Comparison of ENCODE assay signal across 2 cellular contexts in genomic region chr15:67550522-67550921, GRCh38.
TF ChIP-seq lines count a peak whose summit lies in the region.

No MANE protein-coding gene starts in this region.

TF ChIP-seq in IMR-90, 13 proteins besides CTCF, POLR2A, EP300 and RAD21:
- TF ChIP-seq NFE2L2 (IDR thresholded peaks at IDR 0.05; ENCODE audit: low read depth, low read length): no peak
- TF ChIP-seq MXI1 (IDR thresholded peaks at IDR 0.05; ENCODE audit: borderline replicate concordance, low read depth, low read length): no peak
- TF ChIP-seq CEBPB (IDR thresholded peaks at IDR 0.05; ENCODE audit: low read depth, low read length): no peak
- no peak for TF ChIP-seq CHD1 (IDR thresholded peaks at IDR 0.05; ENCODE audit: low read depth, low read length)
- no peak for TF ChIP-seq FOS (IDR thresholded peaks at IDR 0.05; ENCODE audit: low read depth, low read length)
- no peak for TF ChIP-seq RCOR1 (IDR thresholded peaks at IDR 0.05; ENCODE audit: insufficient replicate concordance, low read length)
- no peak for TF ChIP-seq BHLHE40 (IDR thresholded peaks at IDR 0.05; ENCODE audit: low read depth, low read length)
- TF ChIP-seq ELK1 (IDR thresholded peaks at IDR 0.05; ENCODE audit: borderline replicate concordance, low read depth, low read length): no peak
- no peak for TF ChIP-seq MAFK (IDR thresholded peaks at IDR 0.05; ENCODE audit: low read depth, low read length)
- no peak for TF ChIP-seq RFX5 (IDR thresholded peaks at IDR 0.05; ENCODE audit: low read depth, low read length)
TF ChIP-seq in IMR-90: peak in this region for 0.

TF ChIP-seq in K562, 482 proteins besides CTCF, POLR2A, EP300 and RAD21 (continues in another document):
- no peak for TF ChIP-seq BRF2 (IDR thresholded peaks at IDR 0.05; ENCODE audit: borderline replicate concordance, insufficient read depth, insufficient read length)
- TF ChIP-seq ESRRA (IDR thresholded peaks at IDR 0.05; ENCODE audit: borderline replicate concordance, low read depth): peak; percentile 98
- TF ChIP-seq, protein P1, sequence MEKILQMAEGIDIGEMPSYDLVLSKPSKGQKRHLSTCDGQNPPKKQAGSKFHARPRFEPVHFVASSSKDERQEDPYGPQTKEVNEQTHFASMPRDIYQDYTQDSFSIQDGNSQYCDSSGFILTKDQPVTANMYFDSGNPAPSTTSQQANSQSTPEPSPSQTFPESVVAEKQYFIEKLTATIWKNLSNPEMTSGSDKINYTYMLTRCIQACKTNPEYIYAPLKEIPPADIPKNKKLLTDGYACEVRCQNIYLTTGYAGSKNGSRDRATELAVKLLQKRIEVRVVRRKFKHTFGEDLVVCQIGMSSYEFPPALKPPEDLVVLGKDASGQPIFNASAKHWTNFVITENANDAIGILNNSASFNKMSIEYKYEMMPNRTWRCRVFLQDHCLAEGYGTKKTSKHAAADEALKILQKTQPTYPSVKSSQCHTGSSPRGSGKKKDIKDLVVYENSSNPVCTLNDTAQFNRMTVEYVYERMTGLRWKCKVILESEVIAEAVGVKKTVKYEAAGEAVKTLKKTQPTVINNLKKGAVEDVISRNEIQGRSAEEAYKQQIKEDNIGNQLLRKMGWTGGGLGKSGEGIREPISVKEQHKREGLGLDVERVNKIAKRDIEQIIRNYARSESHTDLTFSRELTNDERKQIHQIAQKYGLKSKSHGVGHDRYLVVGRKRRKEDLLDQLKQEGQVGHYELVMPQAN (IDR thresholded peaks at IDR 0.05; ENCODE audit: borderline replicate concordance): no peak
- no peak for TF ChIP-seq MITF (IDR thresholded peaks at IDR 0.05)
- no peak for TF ChIP-seq MCM2 (IDR thresholded peaks at IDR 0.05; ENCODE audit: low read depth)
- TF ChIP-seq ZNF644 (tag; IDR thresholded peaks at IDR 0.05; ENCODE audit: low read depth): peak; percentile 74; the same call in 1 of the 2 replicates
- TF ChIP-seq, protein P2, sequence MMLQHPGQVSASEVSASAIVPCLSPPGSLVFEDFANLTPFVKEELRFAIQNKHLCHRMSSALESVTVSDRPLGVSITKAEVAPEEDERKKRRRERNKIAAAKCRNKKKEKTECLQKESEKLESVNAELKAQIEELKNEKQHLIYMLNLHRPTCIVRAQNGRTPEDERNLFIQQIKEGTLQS (IDR thresholded peaks at IDR 0.05): peak; percentile 96
- TF ChIP-seq, protein P2 (CRISPR knock-in tag; conservative IDR thresholded peaks at IDR 0.05): peak; percentile 75; the same call in 1 of the 2 replicates
- TF ChIP-seq SMAD1 (IDR thresholded peaks at IDR 0.05; ENCODE audit: low read depth, low read length, partially characterized antibody): no peak
- TF ChIP-seq ZNF212 (CRISPR knock-in tag; IDR thresholded peaks at IDR 0.05): no peak
- TF ChIP-seq, protein P3, sequence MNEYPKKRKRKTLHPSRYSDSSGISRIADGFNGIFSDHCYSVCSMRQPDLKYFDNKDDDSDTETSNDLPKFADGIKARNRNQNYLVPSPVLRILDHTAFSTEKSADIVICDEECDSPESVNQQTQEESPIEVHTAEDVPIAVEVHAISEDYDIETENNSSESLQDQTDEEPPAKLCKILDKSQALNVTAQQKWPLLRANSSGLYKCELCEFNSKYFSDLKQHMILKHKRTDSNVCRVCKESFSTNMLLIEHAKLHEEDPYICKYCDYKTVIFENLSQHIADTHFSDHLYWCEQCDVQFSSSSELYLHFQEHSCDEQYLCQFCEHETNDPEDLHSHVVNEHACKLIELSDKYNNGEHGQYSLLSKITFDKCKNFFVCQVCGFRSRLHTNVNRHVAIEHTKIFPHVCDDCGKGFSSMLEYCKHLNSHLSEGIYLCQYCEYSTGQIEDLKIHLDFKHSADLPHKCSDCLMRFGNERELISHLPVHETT (CRISPR knock-in tag; conservative IDR thresholded peaks at IDR 0.05 in 1 of 2, IDR thresholded peaks at IDR 0.05 in 1 of 2): peak in 1 of 2 experiments; percentile 69; a peak in 2 of 4 replicates
- TF ChIP-seq RBM14 (IDR thresholded peaks at IDR 0.05; ENCODE audit: borderline replicate concordance, insufficient read depth, low read depth, low read length): no peak
- TF ChIP-seq HNRNPH1 (optimal IDR thresholded peaks at IDR 0.05; ENCODE audit: low read depth, low read length): no peak
- TF ChIP-seq MCM3 (IDR thresholded peaks at IDR 0.05): no peak
- TF ChIP-seq CEBPG (CRISPR knock-in tag; IDR thresholded peaks at IDR 0.05): no peak
- peak; percentile 34 to 39; a peak in 2 of 4 replicates for TF ChIP-seq CEBPG (tag; conservative IDR thresholded peaks at IDR 0.05 in 1 of 2, IDR thresholded peaks at IDR 0.05 in 1 of 2)
- TF ChIP-seq ZFP30 (CRISPR knock-in tag; IDR thresholded peaks at IDR 0.05; ENCODE audit: borderline replicate concordance): no peak
- TF ChIP-seq, protein P4, sequence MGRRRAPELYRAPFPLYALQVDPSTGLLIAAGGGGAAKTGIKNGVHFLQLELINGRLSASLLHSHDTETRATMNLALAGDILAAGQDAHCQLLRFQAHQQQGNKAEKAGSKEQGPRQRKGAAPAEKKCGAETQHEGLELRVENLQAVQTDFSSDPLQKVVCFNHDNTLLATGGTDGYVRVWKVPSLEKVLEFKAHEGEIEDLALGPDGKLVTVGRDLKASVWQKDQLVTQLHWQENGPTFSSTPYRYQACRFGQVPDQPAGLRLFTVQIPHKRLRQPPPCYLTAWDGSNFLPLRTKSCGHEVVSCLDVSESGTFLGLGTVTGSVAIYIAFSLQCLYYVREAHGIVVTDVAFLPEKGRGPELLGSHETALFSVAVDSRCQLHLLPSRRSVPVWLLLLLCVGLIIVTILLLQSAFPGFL (CRISPR knock-in tag; IDR thresholded peaks at IDR 0.05): no peak
- no peak for TF ChIP-seq ARID2 (IDR thresholded peaks at IDR 0.05)
- no peak for TF ChIP-seq RBM39 (optimal IDR thresholded peaks at IDR 0.05; ENCODE audit: low read depth, low read length)
- no peak for TF ChIP-seq FUS (optimal IDR thresholded peaks at IDR 0.05; ENCODE audit: low read depth, low read length)
- no peak for TF ChIP-seq SIX5 (IDR thresholded peaks at IDR 0.05; ENCODE audit: borderline replicate concordance in 1 of 2, insufficient read depth in 1 of 2, low read depth in 1 of 2, low read length in 2 of 2)
- TF ChIP-seq, protein P5, sequence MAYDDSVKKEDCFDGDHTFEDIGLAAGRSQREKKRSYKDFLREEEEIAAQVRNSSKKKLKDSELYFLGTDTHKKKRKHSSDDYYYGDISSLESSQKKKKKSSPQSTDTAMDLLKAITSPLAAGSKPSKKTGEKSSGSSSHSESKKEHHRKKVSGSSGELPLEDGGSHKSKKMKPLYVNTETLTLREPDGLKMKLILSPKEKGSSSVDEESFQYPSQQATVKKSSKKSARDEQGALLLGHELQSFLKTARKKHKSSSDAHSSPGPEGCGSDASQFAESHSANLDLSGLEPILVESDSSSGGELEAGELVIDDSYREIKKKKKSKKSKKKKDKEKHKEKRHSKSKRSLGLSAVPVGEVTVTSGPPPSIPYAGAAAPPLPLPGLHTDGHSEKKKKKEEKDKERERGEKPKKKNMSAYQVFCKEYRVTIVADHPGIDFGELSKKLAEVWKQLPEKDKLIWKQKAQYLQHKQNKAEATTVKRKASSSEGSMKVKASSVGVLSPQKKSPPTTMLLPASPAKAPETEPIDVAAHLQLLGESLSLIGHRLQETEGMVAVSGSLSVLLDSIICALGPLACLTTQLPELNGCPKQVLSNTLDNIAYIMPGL (CRISPR knock-in tag; IDR thresholded peaks at IDR 0.05): no peak
- TF ChIP-seq CSDE1 (IDR thresholded peaks at IDR 0.05): no peak
- TF ChIP-seq NFE2 (IDR thresholded peaks at IDR 0.05; ENCODE audit: low read depth): peak; percentile 83
- peak; percentile 49 for TF ChIP-seq FOS (IDR thresholded peaks at IDR 0.05; ENCODE audit: extremely low read depth, insufficient read length)
- TF ChIP-seq HDAC3 (IDR thresholded peaks at IDR 0.05; ENCODE audit: borderline replicate concordance, partially characterized antibody): no peak
- no peak for TF ChIP-seq TAL1 (IDR thresholded peaks at IDR 0.05)
- TF ChIP-seq CTBP1 (IDR thresholded peaks at IDR 0.05; ENCODE audit: borderline replicate concordance): peak; percentile 51
- TF ChIP-seq SUPT5H (IDR thresholded peaks at IDR 0.05): no peak
- no peak for TF ChIP-seq ZZZ3 (IDR thresholded peaks at IDR 0.05)
- no peak for TF ChIP-seq SMAD3 (CRISPR knock-in tag; conservative IDR thresholded peaks at IDR 0.05)
- peak; percentile 59 to 73 for TF ChIP-seq TRIM24 (IDR thresholded peaks at IDR 0.05)
- TF ChIP-seq CUX1 (CRISPR knock-in tag; IDR thresholded peaks at IDR 0.05): peak; percentile 38; the same call in 1 of the 2 replicates
- TF ChIP-seq, protein P6, sequence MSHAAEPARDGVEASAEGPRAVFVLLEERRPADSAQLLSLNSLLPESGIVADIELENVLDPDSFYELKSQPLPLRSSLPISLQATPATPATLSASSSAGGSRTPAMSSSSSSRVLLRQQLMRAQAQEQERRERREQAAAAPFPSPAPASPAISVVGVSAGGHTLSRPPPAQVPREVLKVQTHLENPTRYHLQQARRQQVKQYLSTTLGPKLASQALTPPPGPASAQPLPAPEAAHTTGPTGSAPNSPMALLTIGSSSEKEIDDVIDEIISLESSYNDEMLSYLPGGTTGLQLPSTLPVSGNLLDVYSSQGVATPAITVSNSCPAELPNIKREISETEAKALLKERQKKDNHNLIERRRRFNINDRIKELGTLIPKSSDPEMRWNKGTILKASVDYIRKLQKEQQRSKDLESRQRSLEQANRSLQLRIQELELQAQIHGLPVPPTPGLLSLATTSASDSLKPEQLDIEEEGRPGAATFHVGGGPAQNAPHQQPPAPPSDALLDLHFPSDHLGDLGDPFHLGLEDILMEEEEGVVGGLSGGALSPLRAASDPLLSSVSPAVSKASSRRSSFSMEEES (CRISPR knock-in tag; IDR thresholded peaks at IDR 0.05): no peak
- TF ChIP-seq, protein P7, sequence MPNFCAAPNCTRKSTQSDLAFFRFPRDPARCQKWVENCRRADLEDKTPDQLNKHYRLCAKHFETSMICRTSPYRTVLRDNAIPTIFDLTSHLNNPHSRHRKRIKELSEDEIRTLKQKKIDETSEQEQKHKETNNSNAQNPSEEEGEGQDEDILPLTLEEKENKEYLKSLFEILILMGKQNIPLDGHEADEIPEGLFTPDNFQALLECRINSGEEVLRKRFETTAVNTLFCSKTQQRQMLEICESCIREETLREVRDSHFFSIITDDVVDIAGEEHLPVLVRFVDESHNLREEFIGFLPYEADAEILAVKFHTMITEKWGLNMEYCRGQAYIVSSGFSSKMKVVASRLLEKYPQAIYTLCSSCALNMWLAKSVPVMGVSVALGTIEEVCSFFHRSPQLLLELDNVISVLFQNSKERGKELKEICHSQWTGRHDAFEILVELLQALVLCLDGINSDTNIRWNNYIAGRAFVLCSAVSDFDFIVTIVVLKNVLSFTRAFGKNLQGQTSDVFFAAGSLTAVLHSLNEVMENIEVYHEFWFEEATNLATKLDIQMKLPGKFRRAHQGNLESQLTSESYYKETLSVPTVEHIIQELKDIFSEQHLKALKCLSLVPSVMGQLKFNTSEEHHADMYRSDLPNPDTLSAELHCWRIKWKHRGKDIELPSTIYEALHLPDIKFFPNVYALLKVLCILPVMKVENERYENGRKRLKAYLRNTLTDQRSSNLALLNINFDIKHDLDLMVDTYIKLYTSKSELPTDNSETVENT (CRISPR knock-in tag; IDR thresholded peaks at IDR 0.05): no peak
- no peak for TF ChIP-seq BCL6 (CRISPR knock-in tag; IDR thresholded peaks at IDR 0.05)
- no peak for TF ChIP-seq ZNF77 (CRISPR knock-in tag; IDR thresholded peaks at IDR 0.05)
- TF ChIP-seq ZNF766 (CRISPR knock-in tag; conservative IDR thresholded peaks at IDR 0.05): 0 out of 2 replicates have a peak, but pooled peaks have one; percentile 57
